In the genomic region with DNA sequence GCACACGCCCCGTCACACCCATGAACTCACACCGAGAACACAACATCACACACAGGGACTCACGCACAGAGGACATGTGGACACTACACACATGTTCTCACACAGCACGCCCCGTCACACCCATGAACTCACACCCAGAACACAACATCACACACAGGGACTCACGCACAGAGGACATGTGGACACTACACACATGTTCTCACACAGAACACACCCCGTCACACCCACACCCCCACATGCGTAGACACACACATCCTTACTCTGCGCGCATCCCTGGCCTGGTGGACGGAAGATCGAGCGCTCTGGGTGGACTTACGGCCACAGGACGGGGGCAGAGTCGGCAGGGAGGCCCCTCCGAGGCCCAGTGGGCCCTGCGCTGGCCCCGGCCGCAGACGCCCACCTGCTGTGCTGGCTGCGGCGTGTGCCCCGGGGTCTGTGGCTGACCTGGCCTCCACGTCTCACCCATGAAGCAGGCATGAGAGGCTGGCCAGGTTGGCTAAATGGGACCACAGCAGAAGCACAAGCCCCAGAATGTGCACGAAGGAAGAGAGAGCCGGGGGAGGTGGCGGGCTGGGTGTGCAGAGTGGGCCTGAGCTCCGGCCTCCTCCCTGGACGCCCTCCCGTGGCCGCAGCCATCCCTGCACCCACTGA, we compare ENCODE assay signal across 8 cellular contexts.
DNase-seq lines count a peak whose midpoint lies in the region; ATAC-seq, FAIRE-seq and TF ChIP-seq lines count a peak whose summit lies in the region.
"Not testable (repeated sequence)": the region's sequence is repeated elsewhere in the genome, so short reads cannot be mapped to it uniquely, and the experiment has no call there.

No MANE protein-coding gene starts in this region.

- not testable (repeated sequence) for H3K9me3 Mint-ChIP-seq in HFFc6; activated CD4-positive, alpha-beta T cell treated with anti-CD3 and anti-CD28 coated beads for 36 hours (ENCODE audit: low read depth); activated T-cell treated with anti-CD3 and anti-CD28 coated beads, Interleukin-2, amount 50 U/mL, for 4 hours

- CTCF ChIA-PET in activated CD4-positive, alpha-beta T cell treated with anti-CD3 and anti-CD28 coated beads for 36 hours (lab: Charles Lee), result interaction anchor here (0.6 kb wide), 1 partner anchor 49 kb away, joined by 3 read pairs; no protein-coding TSS in a partner anchor

- not testable (repeated sequence) for H3K27me3 Mint-ChIP-seq in HFFc6 (ENCODE audit: insufficient read depth); activated CD4-positive, alpha-beta T cell treated with anti-CD3 and anti-CD28 coated beads for 36 hours; activated T-cell treated with anti-CD3 and anti-CD28 coated beads, Interleukin-2, amount 50 U/mL, for 4 hours (ENCODE audit: low read depth)

- not testable (repeated sequence) for H3K4me3 ChIP-seq in bronchial epithelial cell (ENCODE audit: low read depth, low read length); neutrophil (ENCODE audit: low read depth in 1 of 2, low read length in 1 of 2); uterus

- FAIRE-seq in bronchial epithelial cell (lab: Jason Lieb, UNC), result peak; percentile 7

- peak overlapping the region; percentile 6 for H3K27ac ChIP-seq in neutrophil
- not testable (repeated sequence) for H3K27ac ChIP-seq in uterus

- intact Hi-C loops in activated CD4-positive, alpha-beta T cell treated with anti-CD3 and anti-CD28 coated beads for 36 hours (cut with DNase I, micrococcal nuclease); left colon (cut with DNase I, micrococcal nuclease); uterus (cut with DNase I; ENCODE audit: low total_unique reads): not testable (repeated sequence)

- 0 out of 2 replicates have a peak overlapping the region, but pooled peaks have one; percentile 96 for H3K27ac Mint-ChIP-seq in HFFc6
- not testable (repeated sequence) for H3K27ac Mint-ChIP-seq in activated CD4-positive, alpha-beta T cell treated with anti-CD3 and anti-CD28 coated beads for 36 hours

- POLR2A ChIA-PET in activated CD4-positive, alpha-beta T cell treated with anti-CD3 and anti-CD28 coated beads for 36 hours (lab: Charles Lee), result not testable (repeated sequence)

- not testable (repeated sequence) for H3K36me3 ChIP-seq in bronchial epithelial cell (ENCODE audit: control insufficient read depth, insufficient read depth, low read length); neutrophil; uterus

- ATAC-seq in activated CD4-positive, alpha-beta T cell treated with anti-CD3 and anti-CD28 coated beads for 36 hours; activated T-cell treated with anti-CD3 and anti-CD28 coated beads, Interleukin-2, amount 50 U/mL, for 4 hours; left colon: not testable (repeated sequence)

- TF ChIP-seq CTCF in HFFc6 (IDR thresholded peaks at IDR 0.05); bronchial epithelial cell (IDR thresholded peaks at IDR 0.05; ENCODE audit: insufficient read depth, low read length, severe bottlenecking); neutrophil (IDR thresholded peaks at IDR 0.05); uterus (IDR thresholded peaks at IDR 0.05): not testable (repeated sequence)

- not testable (repeated sequence) for H3K27me3 ChIP-seq in bronchial epithelial cell (ENCODE audit: control insufficient read depth, insufficient read depth, low read length); neutrophil; uterus

- not testable (repeated sequence) for H3K36me3 Mint-ChIP-seq in HFFc6 (ENCODE audit: low read depth); activated CD4-positive, alpha-beta T cell treated with anti-CD3 and anti-CD28 coated beads for 36 hours (ENCODE audit: low read depth); activated T-cell treated with anti-CD3 and anti-CD28 coated beads, Interleukin-2, amount 50 U/mL, for 4 hours (ENCODE audit: insufficient read depth)

- H3K9me3 ChIP-seq in neutrophil, uterus: not testable (repeated sequence)

- H3K4me1 ChIP-seq in neutrophil (ENCODE audit: control insufficient read depth in 1 of 2, insufficient read depth in 1 of 2, low read depth in 1 of 2, low read length in 1 of 2), result peaks cover 44 to 45% of the 10 kb centered on the region in 2 experiments
- H3K4me1 ChIP-seq in uterus, result not testable (repeated sequence)

- not testable (repeated sequence) for H3K4me3 Mint-ChIP-seq in HFFc6; activated CD4-positive, alpha-beta T cell treated with anti-CD3 and anti-CD28 coated beads for 36 hours; activated T-cell treated with anti-CD3 and anti-CD28 coated beads, Interleukin-2, amount 50 U/mL, for 4 hours

- peaks cover 49% of the 10 kb centered on the region for H3K4me1 Mint-ChIP-seq in HFFc6 (ENCODE audit: low read depth)
- peaks cover 15% of the 10 kb centered on the region for H3K4me1 Mint-ChIP-seq in activated CD4-positive, alpha-beta T cell treated with anti-CD3 and anti-CD28 coated beads for 36 hours
- H3K4me1 Mint-ChIP-seq in activated T-cell treated with anti-CD3 and anti-CD28 coated beads, Interleukin-2, amount 50 U/mL, for 4 hours (ENCODE audit: low read depth), result peaks cover 18% of the 10 kb centered on the region

- TF ChIP-seq POLR2A in uterus (IDR thresholded peaks at IDR 0.05), result not testable (repeated sequence)

- not testable (repeated sequence) for DNase-seq in HFFc6; bronchial epithelial cell (ENCODE audit: low read depth)
- peak; percentile 2 for DNase-seq in activated CD4-positive, alpha-beta T cell treated with anti-CD3 and anti-CD28 coated beads for 36 hours
- peak; percentile 3 for DNase-seq in activated T-cell treated with anti-CD3 and anti-CD28 coated beads, Interleukin-2, amount 50 U/mL, for 4 hours
- DNase-seq in left colon (peak; percentile 5 to 18), uterus (peak; percentile 12 to 15)
- DNase-seq in stimulated activated CD8-positive, alpha-beta memory T cell treated with anti-CD3 and anti-CD28 coated beads, Interleukin-4, amount 100 ng/mL, for 48 hours, result peak; percentile 23
